ENCODE assay signal across 6 cellular contexts in the genomic region with DNA sequence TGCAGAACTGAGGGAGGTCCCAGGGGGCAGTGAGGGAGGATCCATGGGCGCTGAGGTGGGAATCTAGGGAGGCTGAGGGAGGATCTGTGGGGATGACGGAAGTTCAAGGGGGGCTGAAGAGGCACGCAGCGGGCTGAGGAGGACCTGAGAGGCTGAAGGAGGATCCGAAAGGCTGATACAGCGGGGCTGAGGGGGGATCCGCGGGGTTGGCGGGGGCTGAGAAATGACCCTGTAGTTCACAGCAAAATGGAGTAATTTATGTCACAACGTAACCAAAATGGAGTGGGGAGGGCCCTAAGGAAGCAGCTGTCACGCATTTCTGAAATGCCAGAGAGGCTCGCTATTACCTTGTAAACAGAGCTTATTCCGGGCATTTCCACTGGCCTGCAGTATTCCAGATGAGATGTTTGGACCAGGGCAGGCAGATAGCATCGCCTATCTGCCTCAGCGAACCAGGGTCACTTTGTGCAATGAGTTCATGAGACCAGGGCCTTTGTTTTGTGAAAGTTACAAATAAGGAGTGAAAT.
A peak's percentile ranks its signal among the peaks of the same experiment; 100 is the strongest.
DNase-seq lines count a peak whose midpoint lies in the region; ATAC-seq and TF ChIP-seq lines count a peak whose summit lies in the region.

No MANE protein-coding gene starts in this region.

- H3K27ac Mint-ChIP-seq in activated T-cell treated with anti-CD3 and anti-CD28 coated beads, Interleukin-2, amount 50 U/mL, for 24 hours: peak overlapping the region; percentile 95
- H3K27ac Mint-ChIP-seq in central memory CD8-positive, alpha-beta T cell (ENCODE audit: low read depth): peak overlapping the region; percentile 88

- DNase-seq in activated T-cell treated with anti-CD3 and anti-CD28 coated beads, Interleukin-2, amount 50 U/mL, for 24 hours: no peak
- DNase-seq in activated T-cell treated with anti-CD3 and anti-CD28 coated beads for 4 hours: no peak
- no peak for DNase-seq in central memory CD8-positive, alpha-beta T cell (ENCODE audit: low spot score in 2 of 2)
- DNase-seq in DMS79 treated with DMSO at 0.1 percent for 48 hours (lab: John Stamatoyannopoulos, UW): no peak

- H3K4me3 Mint-ChIP-seq in activated T-cell treated with anti-CD3 and anti-CD28 coated beads, Interleukin-2, amount 50 U/mL, for 24 hours: peak overlapping the region; percentile 92
- H3K4me3 Mint-ChIP-seq in central memory CD8-positive, alpha-beta T cell: peak overlapping the region; percentile 83

- H3K27me3 Mint-ChIP-seq in activated T-cell treated with anti-CD3 and anti-CD28 coated beads, Interleukin-2, amount 50 U/mL, for 24 hours: no peaks in the 10 kb centered on the region
- H3K27me3 Mint-ChIP-seq in central memory CD8-positive, alpha-beta T cell: no peaks in the 10 kb centered on the region

- no peaks in the 10 kb centered on the region for H3K9me3 Mint-ChIP-seq in activated T-cell treated with anti-CD3 and anti-CD28 coated beads, Interleukin-2, amount 50 U/mL, for 24 hours
- H3K9me3 Mint-ChIP-seq in central memory CD8-positive, alpha-beta T cell: no peaks in the 10 kb centered on the region

- peaks cover 14% of the 10 kb centered on the region for H3K36me3 ChIP-seq in neutrophil

- no peaks in the 10 kb centered on the region for H3K27me3 ChIP-seq in neutrophil

- peak overlapping the region; percentile 85 to 92 for H3K4me3 ChIP-seq in neutrophil (ENCODE audit: low read depth in 1 of 2, low read length in 1 of 2)

- H3K36me3 Mint-ChIP-seq in activated T-cell treated with anti-CD3 and anti-CD28 coated beads, Interleukin-2, amount 50 U/mL, for 24 hours (ENCODE audit: low read depth): peaks cover 39% of the 10 kb centered on the region
- peaks cover 17% of the 10 kb centered on the region for H3K36me3 Mint-ChIP-seq in central memory CD8-positive, alpha-beta T cell (ENCODE audit: insufficient read depth)

- TF ChIP-seq CTCF in neutrophil (IDR thresholded peaks at IDR 0.05): no peak

- H3K27ac ChIP-seq in neutrophil: peak overlapping the region; percentile 83

- no peaks in the 10 kb centered on the region for H3K9me3 ChIP-seq in neutrophil

- H3K4me1 ChIP-seq in neutrophil (ENCODE audit: control insufficient read depth in 1 of 2, insufficient read depth in 1 of 2, low read depth in 1 of 2, low read length in 1 of 2): peaks cover 19 to 21% of the 10 kb centered on the region in 2 experiments

- ATAC-seq in central memory CD8-positive, alpha-beta T cell (replicated peaks; ENCODE audit: extremely low read depth, poor library complexity, severe bottlenecking): no peak
- no peak for ATAC-seq in HG02970 (IDR thresholded peaks at IDR 0.05; ENCODE audit: low FRiP score, unreplicated experiment)

- peaks cover 22% of the 10 kb centered on the region for H3K4me1 Mint-ChIP-seq in activated T-cell treated with anti-CD3 and anti-CD28 coated beads, Interleukin-2, amount 50 U/mL, for 24 hours (ENCODE audit: low read depth)
- H3K4me1 Mint-ChIP-seq in central memory CD8-positive, alpha-beta T cell: peaks cover 14% of the 10 kb centered on the region
